9 cellular contexts compared by ENCODE assay signal in genomic region chr11:86064236-86064803, GRCh38. TPM values are rescaled to one million over a fixed set of nuclear protein-coding genes. Genes with fewer than 3 reads are reported as not detected.
DNase-seq lines count a peak whose midpoint lies in the region; ATAC-seq and TF ChIP-seq lines count a peak whose summit lies in the region.
"Had no signal": no experiment of that assay in that cellular context is flagged by ENCODE, and none has a peak within 500 bp of the region (broad histone marks: within the 10 kb centered on the region; RNA-seq: fewer than 3 reads in every experiment).

No MANE protein-coding gene starts in this region.

- no peaks in the 10 kb centered on the region for H3K36me3 Mint-ChIP-seq in WTC11
- H3K36me3 Mint-ChIP-seq in stimulated activated naive B cell treated with anti-CD40 and anti-IgM and Interleukin-4, amounts not matched to agents 10 μg/mL and 1 μg/mL and 100 μg/mL, for 72 hours = peaks cover 26 to 48% of the 10 kb centered on the region in 2 donors

- 33% methylated on average over 5 of the region's 5 CpGs for WGBS in SK-N-SH (ENCODE audit: low lambda C conversion rate)

- H2AFZ ChIP-seq in SK-N-SH (ENCODE audit: low read depth) = no peak overlapping the region
- H2AFZ ChIP-seq in fibroblast of lung (ENCODE audit: low read length) = no peak overlapping the region

- no peaks in the 10 kb centered on the region for H3K9me3 ChIP-seq in SK-N-SH
- H3K9me3 ChIP-seq in fibroblast of lung (ENCODE audit: control insufficient read depth, insufficient read depth, low read depth, low read length) = no peaks in the 10 kb centered on the region

- H3K4me1 ChIP-seq in SK-N-SH (ENCODE audit: control insufficient read depth in 1 of 2, insufficient read depth in 2 of 2, low read depth in 1 of 2, low read length in 1 of 2) (peaks cover 9 to 26% of the 10 kb centered on the region in 2 experiments; a peak in 3 of 4 replicates), fibroblast of lung (ENCODE audit: control insufficient read depth, extremely low read depth, insufficient read depth, low read length) (peaks cover 9% of the 10 kb centered on the region)

- H3K4me2 ChIP-seq in SK-N-SH = peak overlapping the region; percentile 60; the same call in 1 of the 2 replicates
- peak overlapping the region; percentile 78 for H3K4me2 ChIP-seq in fibroblast of lung (ENCODE audit: extremely low read depth, insufficient read depth, low read length)

- H4K20me1 ChIP-seq in SK-N-SH (ENCODE audit: insufficient read depth) (peaks cover 86% of the 10 kb centered on the region), fibroblast of lung (ENCODE audit: control insufficient read depth, extremely low read depth, insufficient read depth, low read length) (peaks cover 11% of the 10 kb centered on the region)

- peaks cover 71% of the 10 kb centered on the region for H3K4me1 Mint-ChIP-seq in WTC11
- H3K4me1 Mint-ChIP-seq in stimulated activated naive B cell treated with anti-CD40 and anti-IgM and Interleukin-4, amounts not matched to agents 10 μg/mL and 1 μg/mL and 100 μg/mL, for 72 hours = peaks cover 25 to 51% of the 10 kb centered on the region in 2 donors

- no peak for TF ChIP-seq RAD21 in SK-N-SH (IDR thresholded peaks at IDR 0.05; ENCODE audit: low read length)

- POLR2A ChIA-PET in SK-N-SH (lab: Yijun Ruan, JAX) = no interaction called here
- POLR2A ChIA-PET in WTC11 (lab: Charles Lee) = no interaction called here

- no peak overlapping the region for H3K4me3 Mint-ChIP-seq in WTC11
- peak overlapping the region; percentile 30 to 52 for H3K4me3 Mint-ChIP-seq in stimulated activated naive B cell treated with anti-CD40 and anti-IgM and Interleukin-4, amounts not matched to agents 10 μg/mL and 1 μg/mL and 100 μg/mL, for 72 hours

- DNase-seq in SK-N-SH (no peak), WTC11 (ENCODE audit: low spot score) (no peak), fibroblast of lung (ENCODE audit: low read depth in 2 of 2) (peak in 1 of 2 donors; percentile 49), globus pallidus (ENCODE audit: low spot score) (no peak), mucosa of gallbladder (ENCODE audit: low spot score) (no peak)
- DNase-seq in stimulated activated naive B cell treated with anti-CD40 and anti-IgM and Interleukin-4, amounts not matched to agents 10 μg/mL and 1 μg/mL and 100 μg/mL, for 72 hours = no peak

- H3K27me3 Mint-ChIP-seq in WTC11 (ENCODE audit: low read depth) = no peaks in the 10 kb centered on the region
- no peaks in the 10 kb centered on the region for H3K27me3 Mint-ChIP-seq in stimulated activated naive B cell treated with anti-CD40 and anti-IgM and Interleukin-4, amounts not matched to agents 10 μg/mL and 1 μg/mL and 100 μg/mL, for 72 hours

- TF ChIP-seq EP300 in SK-N-SH (IDR thresholded peaks at IDR 0.05; ENCODE audit: borderline replicate concordance in 1 of 2, low read depth in 1 of 2, low read length in 1 of 2) = 0 out of 4 replicates have a peak, but pooled peaks of 1 of the 2 experiments have one; percentile 32

- H3K79me2 ChIP-seq in SK-N-SH (ENCODE audit: insufficient read depth) (peaks cover 95% of the 10 kb centered on the region), fibroblast of lung (ENCODE audit: control insufficient read depth, insufficient read depth, low read length) (peaks cover 96% of the 10 kb centered on the region)

- ATAC-seq in SK-N-SH treated with all-trans-retinoic acid at 6 μM for 48 hours = no peak
- ATAC-seq in WTC11 = no peak
- ATAC-seq in stimulated activated naive B cell treated with anti-CD40 and anti-IgM and Interleukin-4, amounts not matched to agents 10 μg/mL and 1 μg/mL and 100 μg/mL, for 72 hours (replicated peaks) = no peak
- ATAC-seq in GM18909 (IDR thresholded peaks at IDR 0.05; ENCODE audit: poor library complexity, unreplicated experiment) = no peak

- peak overlapping the region in 1 of 2 experiments; percentile 41; a peak in 2 of 4 replicates for H3K4me3 ChIP-seq in SK-N-SH (ENCODE audit: low read depth in 2 of 2, low read length in 1 of 2)
- H3K4me3 ChIP-seq in fibroblast of lung (replicated peaks in 1 of 4; ENCODE audit: control extremely low read depth in 1 of 4, insufficient read depth in 1 of 4, low read depth in 3 of 4, low read length in 4 of 4) = peak overlapping the region in 3 of 4 experiments; percentile 5 to 84 (median 30)
- H3K4me3 ChIP-seq: lung had no signal

- no peaks in the 10 kb centered on the region for H3K9me3 Mint-ChIP-seq in WTC11
- H3K9me3 Mint-ChIP-seq in stimulated activated naive B cell treated with anti-CD40 and anti-IgM and Interleukin-4, amounts not matched to agents 10 μg/mL and 1 μg/mL and 100 μg/mL, for 72 hours = peaks cover 0 to 3% of the 10 kb centered on the region in 2 donors

- H3K27ac Mint-ChIP-seq in WTC11 = no peak overlapping the region
- no peak overlapping the region for H3K27ac Mint-ChIP-seq in stimulated activated naive B cell treated with anti-CD40 and anti-IgM and Interleukin-4, amounts not matched to agents 10 μg/mL and 1 μg/mL and 100 μg/mL, for 72 hours

- TF ChIP-seq CTCF in SK-N-SH (IDR thresholded peaks at IDR 0.05) = no peak
- no peak for TF ChIP-seq CTCF in WTC11 (IDR thresholded peaks at IDR 0.05)
- no peak for TF ChIP-seq CTCF in fibroblast of lung (conservative IDR thresholded peaks at IDR 0.05 in 1 of 2, IDR thresholded peaks at IDR 0.05 in 1 of 2; ENCODE audit: low read depth in 1 of 2, low read length in 2 of 2)

- no peaks in the 10 kb centered on the region for H3K9me2 ChIP-seq in SK-N-SH

- H3K9ac ChIP-seq in SK-N-SH = peak overlapping the region; percentile 63; the same call in 1 of the 2 replicates
- H3K9ac ChIP-seq in fibroblast of lung (ENCODE audit: insufficient read depth, low read length) = peak overlapping the region; percentile 35

- H3K27me3 ChIP-seq in SK-N-SH (ENCODE audit: insufficient read depth) = no peaks in the 10 kb centered on the region
- H3K27me3 ChIP-seq in fibroblast of lung (ENCODE audit: control insufficient read depth, insufficient read depth, low read length) = no peaks in the 10 kb centered on the region

- H3K36me3 ChIP-seq in SK-N-SH (replicated peaks in 1 of 2; ENCODE audit: control insufficient read depth in 1 of 2, insufficient read depth in 2 of 2, low read length in 1 of 2) = no peaks in the 10 kb centered on the region
- no peaks in the 10 kb centered on the region for H3K36me3 ChIP-seq in fibroblast of lung (ENCODE audit: control insufficient read depth, insufficient read depth, low read length)

- peak overlapping the region; percentile 7 to 99; a peak in 3 of 4 replicates for H3K27ac ChIP-seq in SK-N-SH (ENCODE audit: low read depth in 2 of 2, low read length in 1 of 2)
- H3K27ac ChIP-seq in fibroblast of lung (ENCODE audit: insufficient read depth, low read length) = peak overlapping the region; percentile 52

- CTCF ChIA-PET in SK-N-SH (lab: Yijun Ruan, JAX) = interaction anchor here (1.1 kb wide), 1 partner anchor 23 kb away, joined by 3 read pairs; no protein-coding TSS in a partner anchor
- CTCF ChIA-PET in WTC11 (lab: Charles Lee) = no interaction called here

- H3F3A ChIP-seq in SK-N-SH (replicated peaks; ENCODE audit: insufficient read depth) = peaks cover 24% of the 10 kb centered on the region

TF ChIP-seq in SK-N-SH, 30 proteins besides CTCF, POLR2A, EP300 and RAD21 (continues in another document):
- TF ChIP-seq GATA2 (CRISPR knock-in tag; IDR thresholded peaks at IDR 0.05) (no peak), CHD2 (IDR thresholded peaks at IDR 0.05; ENCODE audit: low read length, partially characterized antibody) (no peak), PBX3 (IDR thresholded peaks at IDR 0.05) (peak; percentile 44; the same call in 1 of the 2 replicates)

TF ChIP-seq in SK-N-SH treated with all-trans-retinoic acid at 6 μM for 48 hours, 23 proteins besides CTCF, POLR2A, EP300 and RAD21:
- TF ChIP-seq ZNF70 (CRISPR knock-in tag; IDR thresholded peaks at IDR 0.05) (no peak), BACH2 (CRISPR knock-in tag; IDR thresholded peaks at IDR 0.05; ENCODE audit: borderline replicate concordance) (no peak), RARB (CRISPR knock-in tag; IDR thresholded peaks at IDR 0.05) (no peak), CREB5 (CRISPR knock-in tag; IDR thresholded peaks at IDR 0.05; ENCODE audit: low read depth) (no peak)

TF ChIP-seq in WTC11, 78 proteins besides CTCF, POLR2A, EP300 and RAD21:
- TF ChIP-seq ZNF263 (CRISPR knock-in tag; IDR thresholded peaks at IDR 0.05; ENCODE audit: low read depth) (no peak), SMAD3 (CRISPR knock-in tag; IDR thresholded peaks at IDR 0.05; ENCODE audit: borderline replicate concordance) (no peak), ZNF121 (CRISPR knock-in tag; IDR thresholded peaks at IDR 0.05) (0 out of 2 replicates have a peak, but pooled peaks have one; percentile 49), JAZF1 (CRISPR knock-in tag; IDR thresholded peaks at IDR 0.05) (no peak), ZNF396 (CRISPR knock-in tag; IDR thresholded peaks at IDR 0.05; ENCODE audit: borderline replicate concordance) (no peak)

RNA-seq across cellular contexts. Expression of gene PICALM, which starts 4.6 kb away (rescaled TPM):
- polyA plus RNA-seq in SK-N-SH (2012; rRNA removed) = 103 and 147 TPM in 2 replicates
- polyA plus RNA-seq in SK-N-SH (2012; cell fraction: cytosol; rRNA removed) = 115 and 124 TPM in 2 replicates
- 63.0 and 149 TPM in 2 replicates for polyA plus RNA-seq in SK-N-SH (2012; cell fraction: nucleus; rRNA removed)
- total RNA-seq in WTC11 (2021) = 64.4 to 69.9 TPM (median 65.1 TPM) in 3 replicates
- total RNA-seq in fibroblast of lung = 263 and 291 TPM in 2 replicates
- polyA plus RNA-seq in fibroblast of lung = 264 and 322 TPM in 2 replicates
- polyA plus RNA-seq in fibroblast of lung (2012) = 149 and 165 TPM in 2 replicates
- 183 and 218 TPM in 2 replicates for polyA minus RNA-seq in fibroblast of lung (ENCODE audit: low replicate concordance)
- 205 TPM for total RNA-seq in mucosa of gallbladder

Comparison
In these comparisons a context has a peak if more than half of its experiments do, and no peak if none do; other contexts are left out.
1. Of the 6 proteins assayed by ChIP-seq in both WTC11 and SK-N-SH: peak only in WTC11: none; only in SK-N-SH: MAX; in both: none; in neither: 5.